ENCODE assay signal across 1 cellular context in the genomic region with DNA sequence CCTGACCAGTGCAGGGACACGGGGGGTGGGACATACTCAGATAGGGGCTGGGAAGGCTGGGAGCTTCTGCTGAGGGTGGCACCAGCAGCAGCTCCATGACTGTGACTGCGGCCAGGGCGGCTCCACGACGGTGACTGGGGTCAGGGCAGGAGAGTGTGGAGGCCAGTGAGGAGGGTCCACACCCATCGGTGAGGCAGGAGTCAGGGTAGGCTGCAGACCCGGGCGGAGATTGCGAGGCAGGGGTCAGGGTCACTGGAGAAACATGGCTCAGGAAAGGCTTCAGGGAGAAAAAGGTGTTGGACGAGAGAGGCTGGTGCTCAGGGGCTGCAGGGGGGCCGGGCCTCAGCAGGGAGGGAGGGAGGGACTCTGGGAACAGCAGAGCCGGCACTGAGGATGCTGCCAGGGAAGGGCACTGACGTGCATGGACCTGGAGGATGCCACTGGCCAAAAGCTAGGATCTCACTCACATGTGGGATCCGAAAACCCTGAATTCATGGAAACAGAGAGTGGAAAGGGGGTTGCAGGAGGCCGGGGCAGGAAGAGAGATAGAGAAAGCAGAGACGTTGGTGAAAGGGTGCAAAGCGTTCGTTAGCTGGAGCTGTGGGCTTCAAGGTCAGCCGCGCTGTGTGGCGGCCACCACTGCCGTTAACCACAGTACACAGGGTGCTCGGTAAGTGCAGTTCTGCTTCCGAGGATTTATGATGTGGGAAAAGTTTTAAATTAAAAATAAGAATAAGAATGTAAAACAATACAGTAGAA.
TF ChIP-seq lines count a peak whose summit lies in the region.

No MANE protein-coding gene starts in this region.

TF ChIP-seq in HEK293, 187 proteins besides CTCF, POLR2A, EP300 and RAD21:
- TF ChIP-seq ZNF341 (tag by site-specific recombination; IDR thresholded peaks at IDR 0.05; ENCODE audit: low read depth): 0 out of 2 replicates have a peak, but pooled peaks have one; percentile 13
- TF ChIP-seq, protein P1, sequence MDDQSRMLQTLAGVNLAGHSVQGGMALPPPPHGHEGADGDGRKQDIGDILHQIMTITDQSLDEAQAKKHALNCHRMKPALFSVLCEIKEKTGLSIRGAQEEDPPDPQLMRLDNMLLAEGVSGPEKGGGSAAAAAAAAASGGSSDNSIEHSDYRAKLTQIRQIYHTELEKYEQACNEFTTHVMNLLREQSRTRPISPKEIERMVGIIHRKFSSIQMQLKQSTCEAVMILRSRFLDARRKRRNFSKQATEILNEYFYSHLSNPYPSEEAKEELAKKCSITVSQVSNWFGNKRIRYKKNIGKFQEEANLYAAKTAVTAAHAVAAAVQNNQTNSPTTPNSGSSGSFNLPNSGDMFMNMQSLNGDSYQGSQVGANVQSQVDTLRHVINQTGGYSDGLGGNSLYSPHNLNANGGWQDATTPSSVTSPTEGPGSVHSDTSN (CRISPR knock-in tag; IDR thresholded peaks at IDR 0.05): no peak
